In genomic region chr13:69580255-69580654, GRCh38 we compare ENCODE assay signal across 15 cellular contexts.
DNase-seq lines count a peak whose midpoint lies in the region; ATAC-seq and TF ChIP-seq lines count a peak whose summit lies in the region.
"Had no signal": no experiment of that assay in that cellular context is flagged by ENCODE, and none has a peak within 500 bp of the region (broad histone marks: within the 10 kb centered on the region; RNA-seq: fewer than 3 reads in every experiment).

No MANE protein-coding gene starts in this region.

- no peaks in the 10 kb centered on the region for H3K27me3 ChIP-seq in RWPE2 (ENCODE audit: insufficient read depth, poor library complexity, severe bottlenecking)
- H3K27me3 ChIP-seq in smooth muscle cell (ENCODE audit: low read depth) = no peaks in the 10 kb centered on the region
- H3K27me3 ChIP-seq: BLaER1 treated with 17β-estradiol and CSF1 and Interleukin-3, amounts not matched to agents 10 nM and 100 nM; SJCRH30 had no signal

- no peak overlapping the region for H3K9ac ChIP-seq in smooth muscle cell (ENCODE audit: low read depth)
- H3K9ac ChIP-seq: BLaER1 treated with 17β-estradiol and CSF1 and Interleukin-3, amounts not matched to agents 10 nM and 100 nM had no signal

- peaks cover 6% of the 10 kb centered on the region for H3K4me1 ChIP-seq in RWPE2 (ENCODE audit: insufficient read depth, poor library complexity, severe bottlenecking)
- H3K4me1 ChIP-seq in smooth muscle cell (ENCODE audit: low read depth) = no peaks in the 10 kb centered on the region
- H3K4me1 ChIP-seq: BLaER1 treated with 17β-estradiol and CSF1 and Interleukin-3, amounts not matched to agents 10 nM and 100 nM; SJCRH30 had no signal

- WGBS in smooth muscle cell (ENCODE audit: low lambda C conversion rate) = 63% methylated on average over 3 of the region's 3 CpGs

- no peaks in the 10 kb centered on the region for H4K20me1 ChIP-seq in smooth muscle cell (ENCODE audit: low read depth)
- H4K20me1 ChIP-seq: BLaER1 treated with 17β-estradiol and CSF1 and Interleukin-3, amounts not matched to agents 10 nM and 100 nM had no signal

- DNase-seq in NCI-H2081 (lab: John Stamatoyannopoulos, UW) (peak; percentile 5 to 10), NCI-H2081 treated with DMSO at 0.1 percent for 48 hours (lab: John Stamatoyannopoulos, UW) (no peak), RWPE2 (ENCODE audit: low spot score) (no peak), iPS-NIHi11 (ENCODE audit: low spot score) (peak; percentile 10), smooth muscle cell (lab: John Stamatoyannopoulos, UW; ENCODE audit: unreplicated experiment) (no peak), HEK293T (ENCODE audit: extremely low spot score) (no peak), NCI-H2227 (lab: John Stamatoyannopoulos, UW; ENCODE audit: unreplicated experiment) (no peak)
- DNase-seq: 8988T, IMR-90, Kasumi-1, NCI-H2029 treated with DMSO at 0.1 percent for 48 hours, NCI-H510A, SJCRH30 had no signal

- POLR2A ChIA-PET in HEK293T (lab: Yijun Ruan, JAX) = no interaction called here

- H3K9me3 ChIP-seq in RWPE2 (ENCODE audit: severe bottlenecking) (no peaks in the 10 kb centered on the region), smooth muscle cell (replicated peaks; ENCODE audit: low read depth) (no peaks in the 10 kb centered on the region)
- H3K9me3 ChIP-seq: SJCRH30 had no signal

- CTCF ChIA-PET in HEK293T (lab: Yijun Ruan, JAX) = interaction anchor here (1.0 to 1.5 kb wide), 2 partner anchors 11 to 15 kb away, joined by 3 to 7 read pairs; no protein-coding TSS in a partner anchor

- H2AFZ ChIP-seq in smooth muscle cell (ENCODE audit: low read depth) = no peak overlapping the region

- H3K4me3 ChIP-seq in RWPE2 (ENCODE audit: severe bottlenecking) (no peak overlapping the region), smooth muscle cell (no peak overlapping the region)
- H3K4me3 ChIP-seq: BLaER1 treated with 17β-estradiol and CSF1 and Interleukin-3, amounts not matched to agents 10 nM and 100 nM; SJCRH30 had no signal

- ATAC-seq in RWPE2 (ENCODE audit: low read depth) = peak; percentile 71
- ATAC-seq in SK-N-SH treated with all-trans-retinoic acid at 6 μM for 48 hours = no peak

- H3K4me2 ChIP-seq in smooth muscle cell = no peak overlapping the region
- H3K4me2 ChIP-seq: BLaER1 treated with 17β-estradiol and CSF1 and Interleukin-3, amounts not matched to agents 10 nM and 100 nM had no signal

- no peaks in the 10 kb centered on the region for H3K79me2 ChIP-seq in smooth muscle cell (ENCODE audit: low read depth)

- no peak for TF ChIP-seq CTCF in RWPE2 (IDR thresholded peaks at IDR 0.05; ENCODE audit: poor library complexity, severe bottlenecking)
- no peak for TF ChIP-seq CTCF in smooth muscle cell (IDR thresholded peaks at IDR 0.05; ENCODE audit: borderline replicate concordance, insufficient read depth, poor library complexity, severe bottlenecking)

- no peaks in the 10 kb centered on the region for H3K36me3 ChIP-seq in RWPE2 (ENCODE audit: low read depth)
- no peaks in the 10 kb centered on the region for H3K36me3 ChIP-seq in smooth muscle cell (ENCODE audit: low read depth)
- H3K36me3 ChIP-seq: BLaER1 treated with 17β-estradiol and CSF1 and Interleukin-3, amounts not matched to agents 10 nM and 100 nM; SJCRH30 had no signal

- no peaks in the 10 kb centered on the region for H3F3A ChIP-seq in smooth muscle cell (ENCODE audit: low read depth)

- H3K27ac ChIP-seq in RWPE2 (ENCODE audit: poor library complexity, severe bottlenecking) = no peak overlapping the region
- peak overlapping the region; percentile 78 for H3K27ac ChIP-seq in smooth muscle cell (ENCODE audit: low read depth)
- H3K27ac ChIP-seq: BLaER1 treated with 17β-estradiol and CSF1 and Interleukin-3, amounts not matched to agents 10 nM and 100 nM; SJCRH30 had no signal

TF ChIP-seq in SK-N-SH treated with all-trans-retinoic acid at 6 μM for 48 hours, 23 proteins besides CTCF, POLR2A, EP300 and RAD21 (continues in another document):
- TF ChIP-seq ZFP3 (CRISPR knock-in tag; IDR thresholded peaks at IDR 0.05) (no peak), TOX (CRISPR knock-in tag; IDR thresholded peaks at IDR 0.05; ENCODE audit: borderline replicate concordance) (no peak), ZNF70 (CRISPR knock-in tag; IDR thresholded peaks at IDR 0.05) (no peak), SNAI2 (CRISPR knock-in tag; IDR thresholded peaks at IDR 0.05) (no peak), PPARA (CRISPR knock-in tag; IDR thresholded peaks at IDR 0.05; ENCODE audit: borderline replicate concordance) (no peak), ESRRG (CRISPR knock-in tag; IDR thresholded peaks at IDR 0.05) (no peak), CSDC2 (CRISPR knock-in tag; IDR thresholded peaks at IDR 0.05) (no peak), ZNF8 (CRISPR knock-in tag; IDR thresholded peaks at IDR 0.05) (no peak), ISL1 (CRISPR knock-in tag; IDR thresholded peaks at IDR 0.05) (no peak), BACH2 (CRISPR knock-in tag; IDR thresholded peaks at IDR 0.05; ENCODE audit: borderline replicate concordance) (no peak), TCF4 (CRISPR knock-in tag; IDR thresholded peaks at IDR 0.05; ENCODE audit: borderline replicate concordance) (no peak), POU6F1 (CRISPR knock-in tag; IDR thresholded peaks at IDR 0.05; ENCODE audit: borderline replicate concordance, low read depth) (no peak), CREB5 (CRISPR knock-in tag; IDR thresholded peaks at IDR 0.05; ENCODE audit: low read depth) (no peak)

TF ChIP-seq in HEK293T, 16 proteins besides CTCF, POLR2A, EP300 and RAD21:
- TF ChIP-seq TARDBP (IDR thresholded peaks at IDR 0.05) = no peak
- TF ChIP-seq NFRKB (IDR thresholded peaks at IDR 0.05) = no peak
- TF ChIP-seq HDGF (IDR thresholded peaks at IDR 0.05; ENCODE audit: borderline replicate concordance) = no peak
- TF ChIP-seq CTBP1 (IDR thresholded peaks at IDR 0.05; ENCODE audit: borderline replicate concordance) = no peak
- no peak for TF ChIP-seq ARNT (IDR thresholded peaks at IDR 0.05)
- TF ChIP-seq FOXM1 (IDR thresholded peaks at IDR 0.05; ENCODE audit: borderline replicate concordance) = no peak
- TF ChIP-seq SP1 (IDR thresholded peaks at IDR 0.05) = no peak
TF ChIP-seq in HEK293T: peak in this region for 0.

Comparison
In these comparisons a context has a peak if more than half of its experiments do, and no peak if none do; other contexts are left out.
1. DNase-seq: peak in NCI-H2081 (2 of 2) and iPS-NIHi11 (single experiment); none in NCI-H2081 treated with DMSO at 0.1 percent for 48 hours (single experiment), RWPE2 (single experiment), smooth muscle cell (single experiment), HEK293T (single experiment) and NCI-H2227 (single experiment).